In genomic region chr3:111859974-111860859, GRCh38 we compare ENCODE assay signal across 8 cellular contexts. TPM values are rescaled to one million over a fixed set of nuclear protein-coding genes. Genes with fewer than 3 reads are reported as not detected.
A peak's percentile ranks its signal among the peaks of the same experiment; 100 is the strongest.
DNase-seq lines count a peak whose midpoint lies in the region; ATAC-seq and TF ChIP-seq lines count a peak whose summit lies in the region.

No MANE protein-coding gene starts in this region.

- H3K79me2 ChIP-seq in PC-3 (ENCODE audit: low read length): peaks cover 79% of the 10 kb centered on the region

- H3K27ac Mint-ChIP-seq in naive thymus-derived CD8-positive, alpha-beta T cell: peak overlapping the region; percentile 63 to 89 (median 82)

- H3K4me3 Mint-ChIP-seq in naive thymus-derived CD8-positive, alpha-beta T cell: peak overlapping the region; percentile 90 to 97 (median 94)

- no peak for TF ChIP-seq EP300 in stomach (IDR thresholded peaks at IDR 0.05)

- peak; percentile 95 for ATAC-seq in GM21447 (IDR thresholded peaks at IDR 0.05; ENCODE audit: unreplicated experiment)
- ATAC-seq in PC-3: peak; percentile 68
- ATAC-seq in naive thymus-derived CD8-positive, alpha-beta T cell: peak; percentile 57 to 60

- no peaks in the 10 kb centered on the region for H3K36me3 Mint-ChIP-seq in naive thymus-derived CD8-positive, alpha-beta T cell

- intact Hi-C loops in PC-3 (cut with micrococcal nuclease) (loop anchor here (1.0 to 5.0 kb wide), 9 partner anchors 9 to 283 kb away; no protein-coding TSS in a partner anchor), stomach (cut with DNase I; ENCODE audit: low total_unique reads) (loop anchor here (10.0 kb wide), 2 partner anchors 105 to 135 kb away; no protein-coding TSS in a partner anchor)

- H3K4me1 Mint-ChIP-seq in naive thymus-derived CD8-positive, alpha-beta T cell: peaks cover 5 to 29% (median 13%) of the 10 kb centered on the region in 4 donors

- peak overlapping the region; percentile 95 for H3K9ac ChIP-seq in PC-3 (ENCODE audit: low read length)

- H3K9me3 Mint-ChIP-seq in naive thymus-derived CD8-positive, alpha-beta T cell: no peaks in the 10 kb centered on the region

- H3K9me2 ChIP-seq in PC-3 (replicated peaks; ENCODE audit: low read length): no peaks in the 10 kb centered on the region

- H2AFZ ChIP-seq in PC-3 (ENCODE audit: low read length): peak overlapping the region; percentile 53

- DNase-seq in DMS153 (lab: John Stamatoyannopoulos, UW): peak; percentile 56
- DNase-seq in HT1080 (ENCODE audit: low read depth): peak; percentile 95
- DNase-seq in PC-3: peak; percentile 96
- DNase-seq in activated T-helper 1 cell treated with Interleukin-2 at 50 U/mL for 16 hours (ENCODE audit: low read depth): peak; percentile 41
- DNase-seq in fibroblast of mammary gland (ENCODE audit: low read depth): peak; percentile 90
- DNase-seq in naive thymus-derived CD8-positive, alpha-beta T cell: peak in 9 of 10 donors; percentile 1 to 66 (median 42)
- peak; percentile 75 for DNase-seq in stomach

- peak overlapping the region; percentile 94 for H3K27ac ChIP-seq in PC-3 (ENCODE audit: low read length)
- H3K27ac ChIP-seq in stomach: peak overlapping the region; percentile 83 to 97 (median 91)

- H3K4me3 ChIP-seq in PC-3 (ENCODE audit: low read length) (peak overlapping the region; percentile 72), fibroblast of mammary gland (ENCODE audit: control insufficient read depth, low read depth, low read length) (peak overlapping the region; percentile 76), stomach (peak overlapping the region; percentile 57 to 85 (median 80))

- peaks cover 5 to 56% (median 9%) of the 10 kb centered on the region in 5 donors for H3K27me3 Mint-ChIP-seq in naive thymus-derived CD8-positive, alpha-beta T cell

- WGBS in stomach, 5 donors: 0 to 1% (median 0%) methylated on average over 28 to 35 of the region's 35 CpGs

- no peaks in the 10 kb centered on the region for H3K9me3 ChIP-seq in PC-3 (ENCODE audit: low read length)
- no peaks in the 10 kb centered on the region for H3K9me3 ChIP-seq in stomach

- no peaks in the 10 kb centered on the region for H3K27me3 ChIP-seq in PC-3 (ENCODE audit: low read length)
- no peaks in the 10 kb centered on the region for H3K27me3 ChIP-seq in stomach

- POLR2A ChIA-PET in PC-3 (lab: Charles Lee; ENCODE audit: unreplicated experiment): interaction anchor here (0.6 to 1.7 kb wide), 14 partner anchors 9 to 144 kb away, joined by 3 to 12 read pairs (median 5); partner anchors contain the start of gene ABHD10
- POLR2A ChIA-PET in naive thymus-derived CD8-positive, alpha-beta T cell (lab: Charles Lee): interaction anchor here (1.1 kb wide), 1 partner anchor 119 kb away, joined by 5 read pairs; the partner anchor contains the start of gene ABHD10

- H4K20me1 ChIP-seq in PC-3 (ENCODE audit: low read length): peaks cover 45% of the 10 kb centered on the region

- H3K36me3 ChIP-seq in PC-3 (ENCODE audit: low read depth, low read length) (no peaks in the 10 kb centered on the region), stomach (no peaks in the 10 kb centered on the region)

- peak in 1 of 4 donors; percentile 25 for TF ChIP-seq POLR2A in stomach (IDR thresholded peaks at IDR 0.05)

- BruUV-seq in PC-3 (replicated peaks; lab: Mats Ljungman, UMichigan): TSS peak; percentile 57

- peaks cover 46% of the 10 kb centered on the region for H3K4me1 ChIP-seq in PC-3 (ENCODE audit: insufficient read depth, low read length)
- H3K4me1 ChIP-seq in stomach: peaks cover 10 to 66% (median 49%) of the 10 kb centered on the region in 4 donors

- H3F3A ChIP-seq in PC-3 (ENCODE audit: low read length, unreplicated experiment): no peaks in the 10 kb centered on the region

- peak; percentile 71 for TF ChIP-seq CTCF in PC-3 (conservative IDR thresholded peaks at IDR 0.05; ENCODE audit: low read depth, low read length)
- TF ChIP-seq CTCF in fibroblast of mammary gland (conservative IDR thresholded peaks at IDR 0.05; ENCODE audit: control insufficient read depth, insufficient read depth, low read depth, low read length): peak; percentile 61
- TF ChIP-seq CTCF in stomach (IDR thresholded peaks at IDR 0.05): peak in 5 of 7 experiments; percentile 19 to 61 (median 37)

- peak overlapping the region; percentile 80 for H3K4me2 ChIP-seq in PC-3 (ENCODE audit: low read length)

- CTCF ChIA-PET in PC-3 (lab: Charles Lee): interaction anchor here (0.6 to 2.4 kb wide), 31 partner anchors 8 to 282 kb away, joined by 3 to 76 read pairs (median 5); partner anchors contain the start of gene ABHD10

RNA-seq across cellular contexts. Expression of gene PHLDB2, which starts 1.2 kb away (rescaled TPM):
- total RNA-seq in HT1080 (2014; rRNA removed; shearing (Covaris generic)): 57.3 and 58.5 TPM in 2 replicates
- 56.8 and 73.4 TPM in 2 replicates for polyA plus RNA-seq in HT1080 (2015; cell fraction: cytosol; rRNA removed)
- polyA plus RNA-seq in HT1080 (2015; cell fraction: nucleus; rRNA removed): 224 and 250 TPM in 2 replicates
- total RNA-seq in PC-3 (2014; rRNA removed): 90.1 and 104 TPM in 2 replicates
- total RNA-seq in naive thymus-derived CD8-positive, alpha-beta T cell: 1 to 10 TPM; 2.1 to 3.0 TPM
- polyA plus RNA-seq in naive thymus-derived CD8-positive, alpha-beta T cell: 1 to 10 TPM in 1 of 3 donors, under 1 TPM in 2; 0.46 to 4.6 (median 0.53) TPM
- 100 to 1,000 TPM in 2 of 5 donors, 10 to 100 TPM in 3; 13.0 to 149 (median 83.3) TPM for total RNA-seq in stomach
- polyA plus RNA-seq in stomach: 10 to 100 TPM; 10.6 to 17.3 (median 13.3) TPM

Comparison
In these comparisons a context has a peak if more than half of its experiments do, and no peak if none do; other contexts are left out.
1. Peak in every context shown above with its lines: DNase-seq, ATAC-seq, H3K4me3 ChIP-seq and H3K27ac ChIP-seq.
2. DNase-seq: peak in every context shown above with its lines; median percentile 96 in PC-3; 95 in HT1080; 90 in fibroblast of mammary gland; 75 in stomach; 56 in DMS153; 42 in naive thymus-derived CD8-positive, alpha-beta T cell; 41 in activated T-helper 1 cell treated with Interleukin-2 at 50 U/mL for 16 hours.